1 cellular context compared by ENCODE assay signal in the genomic region with DNA sequence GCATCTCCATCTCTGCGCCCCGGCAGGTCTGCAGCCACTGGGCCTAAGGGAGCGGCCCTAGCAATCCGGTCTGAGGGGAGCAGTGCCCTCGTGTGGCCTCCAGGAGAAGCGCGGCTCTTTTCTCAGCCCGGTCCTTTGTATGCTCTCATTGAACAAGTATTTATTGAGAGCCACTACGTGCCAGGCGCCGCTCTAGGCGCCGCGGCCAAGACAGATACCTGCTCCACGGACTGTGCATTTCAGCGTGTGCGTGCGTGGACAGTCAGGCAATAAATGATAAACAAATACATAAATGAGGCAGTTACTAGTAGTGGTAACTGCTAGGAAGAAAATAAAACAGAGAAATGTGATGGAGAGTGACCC.
TF ChIP-seq lines count a peak whose summit lies in the region.

No MANE protein-coding gene starts in this region.

TF ChIP-seq in IMR-90, 13 proteins besides CTCF, POLR2A, EP300 and RAD21:
- TF ChIP-seq MAZ (IDR thresholded peaks at IDR 0.05; ENCODE audit: borderline replicate concordance, low read depth, low read length) (no peak), RCOR1 (IDR thresholded peaks at IDR 0.05; ENCODE audit: insufficient replicate concordance, low read length) (no peak), USF2 (IDR thresholded peaks at IDR 0.05; ENCODE audit: low read depth, low read length) (no peak), CHD1 (IDR thresholded peaks at IDR 0.05; ENCODE audit: low read depth, low read length) (no peak), MAFK (IDR thresholded peaks at IDR 0.05; ENCODE audit: low read depth, low read length) (no peak), CEBPB (IDR thresholded peaks at IDR 0.05; ENCODE audit: low read depth, low read length) (no peak), RFX5 (IDR thresholded peaks at IDR 0.05; ENCODE audit: low read depth, low read length) (no peak), SMC3 (IDR thresholded peaks at IDR 0.05; ENCODE audit: low read depth, low read length) (peak; percentile 89), NFE2L2 (IDR thresholded peaks at IDR 0.05; ENCODE audit: low read depth, low read length) (no peak)
